8 cellular contexts compared by ENCODE assay signal in the genomic region with DNA sequence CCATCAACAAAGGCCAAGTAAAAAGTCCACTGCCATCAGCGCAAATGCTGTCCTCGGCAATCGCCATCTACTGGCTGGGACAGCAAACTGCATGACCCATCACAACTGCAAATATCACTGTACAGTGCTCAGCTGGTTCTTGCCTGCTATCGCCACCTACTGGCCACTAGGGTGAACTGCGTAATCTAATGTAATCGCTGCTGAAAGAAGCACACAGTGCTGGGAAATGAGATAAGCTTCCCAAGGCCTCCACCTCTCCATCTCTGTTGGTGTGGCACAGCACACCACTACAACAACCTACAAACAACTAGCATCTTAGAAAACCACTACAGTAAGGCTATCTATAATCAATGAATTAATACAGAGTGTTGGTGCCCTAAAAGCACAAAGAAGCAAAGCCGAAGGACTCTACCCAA.
A peak's percentile ranks its signal among the peaks of the same experiment; 100 is the strongest.
DNase-seq lines count a peak whose midpoint lies in the region; ATAC-seq and TF ChIP-seq lines count a peak whose summit lies in the region.

No MANE protein-coding gene starts in this region.

- H3K4me1 ChIP-seq in OCI-LY1 (ENCODE audit: insufficient read depth, low read length, severe bottlenecking): no peaks in the 10 kb centered on the region
- H3K4me1 ChIP-seq in upper lobe of right lung: no peaks in the 10 kb centered on the region

- H3K9me3 ChIP-seq in OCI-LY1 (ENCODE audit: low read length) (no peaks in the 10 kb centered on the region), upper lobe of right lung (no peaks in the 10 kb centered on the region)

- H3K9me2 ChIP-seq in OCI-LY1 (ENCODE audit: low read depth, low read length): no peaks in the 10 kb centered on the region

- no peaks in the 10 kb centered on the region for H4K20me1 ChIP-seq in OCI-LY1 (ENCODE audit: insufficient read depth, low read length)

- no peak overlapping the region for H3K27ac ChIP-seq in OCI-LY1 (ENCODE audit: low read depth, low read length, poor library complexity, severe bottlenecking)
- H3K27ac ChIP-seq in upper lobe of right lung: no peak overlapping the region

- H3K4me3 Mint-ChIP-seq in osteocyte (ENCODE audit: unreplicated experiment): no peak overlapping the region

- intact Hi-C loops in upper lobe of right lung (cut with DNase I): no loop called here

- H3K4me2 ChIP-seq in OCI-LY1 (ENCODE audit: low read length): no peak overlapping the region

- H3K4me3 ChIP-seq in OCI-LY1 (ENCODE audit: low read depth, low read length, poor library complexity, severe bottlenecking) (no peak overlapping the region), fibroblast of villous mesenchyme (ENCODE audit: low read depth, low read length) (no peak overlapping the region), upper lobe of right lung (no peak overlapping the region)

- peak; percentile 89 for TF ChIP-seq CTCF in OCI-LY1 (IDR thresholded peaks at IDR 0.05; ENCODE audit: low read length)
- peak; percentile 95 for TF ChIP-seq CTCF in fibroblast of villous mesenchyme (IDR thresholded peaks at IDR 0.05; ENCODE audit: insufficient read depth, low read depth, low read length)
- TF ChIP-seq CTCF in osteocyte (IDR thresholded peaks at IDR 0.05): peak; percentile 88
- TF ChIP-seq CTCF in upper lobe of right lung (IDR thresholded peaks at IDR 0.05): peak; percentile 77

- peaks cover 4% of the 10 kb centered on the region for H3K27me3 Mint-ChIP-seq in osteocyte (ENCODE audit: unreplicated experiment)

- no peaks in the 10 kb centered on the region for H3K27me3 ChIP-seq in OCI-LY1 (ENCODE audit: insufficient read depth, low read length)
- no peaks in the 10 kb centered on the region for H3K27me3 ChIP-seq in upper lobe of right lung

- H3K79me2 ChIP-seq in OCI-LY1 (ENCODE audit: insufficient read depth, low read length): no peaks in the 10 kb centered on the region

- no peak overlapping the region for H2AFZ ChIP-seq in OCI-LY1 (ENCODE audit: low read length)

- ATAC-seq in GM21717 (IDR thresholded peaks at IDR 0.05; ENCODE audit: unreplicated experiment) (peak; percentile 98), upper lobe of right lung (peak; percentile 99)

- no peaks in the 10 kb centered on the region for H3K4me1 Mint-ChIP-seq in osteocyte (ENCODE audit: unreplicated experiment)

- no peak overlapping the region for H3K9ac ChIP-seq in OCI-LY1 (ENCODE audit: low read length)

- H3K9me3 Mint-ChIP-seq in osteocyte (ENCODE audit: unreplicated experiment): no peaks in the 10 kb centered on the region

- H3K36me3 ChIP-seq in OCI-LY1 (ENCODE audit: insufficient read depth, low read length) (no peaks in the 10 kb centered on the region), upper lobe of right lung (no peaks in the 10 kb centered on the region)

- no peak overlapping the region for H3K27ac Mint-ChIP-seq in osteocyte (ENCODE audit: unreplicated experiment)

- DNase-seq in ELF-1 (ENCODE audit: low read depth, low spot score) (peak; percentile 88), HuH-7.5 (ENCODE audit: low spot score) (peak; percentile 8), fibroblast of villous mesenchyme (ENCODE audit: low read depth) (peak; percentile 64), osteocyte (ENCODE audit: extremely low spot score, unreplicated experiment) (peak; percentile 87), upper lobe of right lung (peak; percentile 67)
- peak; percentile 51 for DNase-seq in activated T-cell treated with anti-CD3 and anti-CD28 coated beads, Interleukin-2, amount 50 U/mL, for 1 hour

- no peaks in the 10 kb centered on the region for H3K36me3 Mint-ChIP-seq in osteocyte (ENCODE audit: unreplicated experiment)

- no peaks in the 10 kb centered on the region for H3F3A ChIP-seq in OCI-LY1 (ENCODE audit: insufficient read depth, low read length)

Comparison
In these comparisons a context has a peak if more than half of its experiments do, and no peak if none do; other contexts are left out.
1. DNase-seq: peak in every context shown above with its lines; median percentile 88 in ELF-1; 87 in osteocyte; 67 in upper lobe of right lung; 64 in fibroblast of villous mesenchyme; 51 in activated T-cell treated with anti-CD3 and anti-CD28 coated beads, Interleukin-2, amount 50 U/mL, for 1 hour; 8 in HuH-7.5.